ENCODE assay signal across 18 cellular contexts in genomic region chr6:72820906-72821305, GRCh38.
"Had no signal": no experiment of that assay in that cellular context is flagged by ENCODE, and none has a peak within 500 bp of the region (broad histone marks: within the 10 kb centered on the region; RNA-seq: fewer than 3 reads in every experiment).

No MANE protein-coding gene starts in this region.

- H3K9me3 ChIP-seq: colonic mucosa, left lung had no signal

- H3K4me1 ChIP-seq: colonic mucosa, left lung had no signal

- H3K36me3 ChIP-seq: colonic mucosa, left lung had no signal

- H3K4me3 ChIP-seq: colonic mucosa, left lung, skin epidermis had no signal

- H3K27me3 ChIP-seq: colonic mucosa, foreskin keratinocyte, left lung had no signal

- DNase-seq: activated CD4-positive, alpha-beta T cell treated with anti-CD3 and anti-CD28 coated beads, Interleukin-2, amount 10 ng/mL, durations not matched to agents 24 days and 14 days; activated CD8-positive, alpha-beta T cell treated with anti-CD3 and anti-CD28 coated beads for 36 hours; activated naive CD4-positive, alpha-beta T cell treated with Interleukin-2 at 50 U/mL for 16 hours; activated T-cell treated with anti-CD3 and anti-CD28 coated beads, Interleukin-2, amount 50 U/mL, for 1 hour; colonic mucosa; endodermal cell; foreskin keratinocyte; head of caudate nucleus; left lung; midbrain; nephron progenitor cell; occipital lobe; posterior cingulate gyrus; retina; stimulated activated CD4-positive, alpha-beta T cell treated with anti-CD3 and anti-CD28 coated beads, Interleukin-4, amount 100 ng/mL, for 1 hour; stimulated activated naive CD8-positive, alpha-beta T cell treated with anti-CD3 and anti-CD28 coated beads, Interleukin-15, amount 100 ng/mL, for 72 hours had no signal

- ATAC-seq: activated CD8-positive, alpha-beta T cell treated with anti-CD3 and anti-CD28 coated beads for 36 hours; activated T-helper 17 cell treated with anti-CD3 and anti-CD28 coated beads, Interleukin-2, amount 50 U/mL, for 72 hours; foreskin keratinocyte; left lung; stimulated activated naive CD8-positive, alpha-beta T cell treated with anti-CD3 and anti-CD28 coated beads, Interleukin-15, amount 100 ng/mL, for 72 hours had no signal

- H3K27ac ChIP-seq: colonic mucosa, foreskin keratinocyte, left lung, skin epidermis had no signal
